In genomic region chr19:58086825-58087710, GRCh38 we compare ENCODE assay signal across 1 cellular context.
TF ChIP-seq lines count a peak whose summit lies in the region.

No MANE protein-coding gene starts in this region.

TF ChIP-seq in H1, 55 proteins besides CTCF, POLR2A, EP300 and RAD21:
- TF ChIP-seq SIRT6 (IDR thresholded peaks at IDR 0.05; ENCODE audit: low read length) (no peak), USF2 (IDR thresholded peaks at IDR 0.05; ENCODE audit: low read length) (no peak)
